Comparison of ENCODE assay signal across 19 cellular contexts in genomic region chr5:113397046-113397445, GRCh38. TPM values are rescaled to one million over a fixed set of nuclear protein-coding genes. Genes with fewer than 3 reads are reported as not detected.
DNase-seq lines count a peak whose midpoint lies in the region; ATAC-seq and TF ChIP-seq lines count a peak whose summit lies in the region.
"Had no signal": no experiment of that assay in that cellular context is flagged by ENCODE, and none has a peak within 500 bp of the region (broad histone marks: within the 10 kb centered on the region; RNA-seq: fewer than 3 reads in every experiment).

No MANE protein-coding gene starts in this region.

- no peaks in the 10 kb centered on the region for H3K79me2 ChIP-seq in GM23248 (ENCODE audit: insufficient read depth)

- H3K27me3 ChIP-seq in GM23248 (replicated peaks; ENCODE audit: insufficient read depth) = no peaks in the 10 kb centered on the region
- no peaks in the 10 kb centered on the region for H3K27me3 ChIP-seq in RWPE2 (ENCODE audit: insufficient read depth, poor library complexity, severe bottlenecking)

- DNase-seq in GM23248 = peak; percentile 10
- no peak for DNase-seq in RWPE2 (ENCODE audit: low spot score)
- DNase-seq in epithelial cell of esophagus (ENCODE audit: low read depth) = peak; percentile 11
- DNase-seq in foreskin fibroblast = peak; percentile 2 to 38
- no peak for DNase-seq in epidermal melanocyte (ENCODE audit: insufficient read length, low spot score)
- no peak for DNase-seq in DMS153 treated with DMSO at 0.1 percent for 48 hours (lab: John Stamatoyannopoulos, UW; ENCODE audit: unreplicated experiment)
- no peak for DNase-seq in NOMO-1 treated with dmso at 0.1 percent for 144 hours (lab: John Stamatoyannopoulos, UW; ENCODE audit: unreplicated experiment)
- DNase-seq: C1 segment of cervical spinal cord; Calu3; CD4-positive, alpha-beta memory T cell; COR-L47; DND-41; H7; HCEC 1CT had no signal

- no peaks in the 10 kb centered on the region for H3K9me2 ChIP-seq in GM23248 (ENCODE audit: insufficient read depth)

- H3K9ac ChIP-seq in GM23248 = no peak overlapping the region

- H3F3A ChIP-seq in GM23248 (ENCODE audit: insufficient read depth) = no peaks in the 10 kb centered on the region

- H3K9me3 ChIP-seq in GM23248 (ENCODE audit: low read depth) (no peaks in the 10 kb centered on the region), RWPE2 (ENCODE audit: severe bottlenecking) (no peaks in the 10 kb centered on the region)

- no peaks in the 10 kb centered on the region for H3K36me3 ChIP-seq in GM23248 (ENCODE audit: low read depth)
- H3K36me3 ChIP-seq in RWPE2 (ENCODE audit: low read depth) = no peaks in the 10 kb centered on the region

- no peak overlapping the region for H3K4me2 ChIP-seq in GM23248 (ENCODE audit: unreplicated experiment)

- WGBS in GM23248 (ENCODE audit: low coverage in 1 of 2, low lambda C conversion rate in 2 of 2, missing lambda C conversion rate in 2 of 2), 2 experiments = 52 to 63% methylated on average over 3 of the region's 3 CpGs

- H3K27ac ChIP-seq in GM23248 (no peak overlapping the region), RWPE2 (ENCODE audit: poor library complexity, severe bottlenecking) (no peak overlapping the region)

- H3K4me3 ChIP-seq in GM23248 (no peak overlapping the region), RWPE2 (ENCODE audit: severe bottlenecking) (no peak overlapping the region), epithelial cell of esophagus (ENCODE audit: low read length) (no peak overlapping the region), foreskin fibroblast (ENCODE audit: low read depth in 1 of 2, low read length in 2 of 2) (no peak overlapping the region)

- ATAC-seq in RWPE2 (ENCODE audit: low read depth) (0 out of 3 replicates have a peak, but pooled peaks have one; percentile 23), HG03097 (IDR thresholded peaks at IDR 0.05; ENCODE audit: low FRiP score, unreplicated experiment) (no peak)

- no peaks in the 10 kb centered on the region for H4K20me1 ChIP-seq in GM23248 (ENCODE audit: insufficient read depth)

- no peak for TF ChIP-seq CTCF in RWPE2 (IDR thresholded peaks at IDR 0.05; ENCODE audit: poor library complexity, severe bottlenecking)
- no peak for TF ChIP-seq CTCF in epithelial cell of esophagus (IDR thresholded peaks at IDR 0.05; ENCODE audit: insufficient read depth, low read depth, low read length, missing control alignments)
- TF ChIP-seq CTCF in foreskin fibroblast (IDR thresholded peaks at IDR 0.05; ENCODE audit: low read depth, low read length) = no peak

- no peak overlapping the region for H2AFZ ChIP-seq in GM23248

- in situ Hi-C loops in GM23248 (cut with MboI) = no loop called here

- H3K4me1 ChIP-seq in GM23248 (ENCODE audit: insufficient read depth) = no peaks in the 10 kb centered on the region
- H3K4me1 ChIP-seq in RWPE2 (ENCODE audit: insufficient read depth, poor library complexity, severe bottlenecking) = no peaks in the 10 kb centered on the region

RNA-seq across cellular contexts. Expression of gene TSSK1B, which starts 37.7 kb away (rescaled TPM):
- not detected in 2 replicates for total RNA-seq in GM23248 (2014; rRNA removed; shearing (Covaris generic))
- not detected in 2 replicates for polyA plus RNA-seq in GM23248 (2016; fragmentation: Nextera tagmentation; extraction: Ambion mirVana)
- total RNA-seq: A172; A673; Calu3; CD4-positive, alpha-beta memory T cell; H1; H7 had no signal
- polyA plus RNA-seq: BJ; CD4-positive, alpha-beta memory T cell had no signal

Comparison
In these comparisons a context has a peak if more than half of its experiments do, and no peak if none do; other contexts are left out.
1. DNase-seq: peak in GM23248 (single experiment), epithelial cell of esophagus (single experiment) and foreskin fibroblast (2 of 2); none in RWPE2 (single experiment), epidermal melanocyte (single experiment), DMS153 treated with DMSO at 0.1 percent for 48 hours (single experiment) and NOMO-1 treated with dmso at 0.1 percent for 144 hours (single experiment).